ENCODE assay signal across 16 cellular contexts in genomic region chr7:49848211-49848841, GRCh38.
A peak's percentile ranks its signal among the peaks of the same experiment; 100 is the strongest.
DNase-seq lines count a peak whose midpoint lies in the region; ATAC-seq and TF ChIP-seq lines count a peak whose summit lies in the region.
"Had no signal": no experiment of that assay in that cellular context is flagged by ENCODE, and none has a peak within 500 bp of the region (broad histone marks: within the 10 kb centered on the region; RNA-seq: fewer than 3 reads in every experiment).

No MANE protein-coding gene starts in this region.

- H3K27ac Mint-ChIP-seq in GM23338, result no peak overlapping the region

- H3K4me2 ChIP-seq in GM23338, result no peak overlapping the region
- H3K4me2 ChIP-seq: PC-9 had no signal

- no peaks in the 10 kb centered on the region for H3F3A ChIP-seq in GM23338 (replicated peaks; ENCODE audit: low read depth)

- no peak overlapping the region for H3K4me3 ChIP-seq in GM23338
- no peak overlapping the region for H3K4me3 ChIP-seq in RWPE2 (ENCODE audit: severe bottlenecking)
- H3K4me3 ChIP-seq: PC-9 had no signal

- TF ChIP-seq CTCF in GM23338 (conservative IDR thresholded peaks at IDR 0.05; ENCODE audit: low read depth in 2 of 2) (no peak), RWPE2 (IDR thresholded peaks at IDR 0.05; ENCODE audit: poor library complexity, severe bottlenecking) (no peak)

- H3K9me3 ChIP-seq in RWPE2 (ENCODE audit: severe bottlenecking), result no peaks in the 10 kb centered on the region

- H3K36me3 ChIP-seq in GM23338 (ENCODE audit: insufficient read depth), result no peaks in the 10 kb centered on the region
- H3K36me3 ChIP-seq in RWPE2 (ENCODE audit: low read depth), result no peaks in the 10 kb centered on the region

- no peak overlapping the region for H3K27ac ChIP-seq in GM23338 (ENCODE audit: low read depth)
- no peak overlapping the region for H3K27ac ChIP-seq in RWPE2 (ENCODE audit: poor library complexity, severe bottlenecking)
- H3K27ac ChIP-seq: PC-9 had no signal

- no peaks in the 10 kb centered on the region for H3K9me2 ChIP-seq in GM23338 (ENCODE audit: insufficient read depth)

- H3K27me3 Mint-ChIP-seq in GM23338 (ENCODE audit: insufficient read depth, low read depth, poor library complexity), result peaks cover 4% of the 10 kb centered on the region

- in situ Hi-C loops in ACHN (cut with HindIII; ENCODE audit: low pct_ligation_motif_present, low pct_unique_long_range_greater_than_20kb, low sequenced_read_pairs), result no loop called here

- H3K36me3 Mint-ChIP-seq in GM23338 (ENCODE audit: low read depth), result no peaks in the 10 kb centered on the region

- peaks cover 17% of the 10 kb centered on the region for H3K4me1 Mint-ChIP-seq in GM23338

- DNase-seq in ACHN (peak; percentile 49), GM23338 (ENCODE audit: low spot score) (no peak), RWPE2 (ENCODE audit: low spot score) (no peak), kidney glomerular epithelial cell (lab: John Stamatoyannopoulos, UW) (peak; percentile 90), epidermal melanocyte (ENCODE audit: insufficient read length, low spot score) (no peak), dedifferentiated amniotic fluid mesenchymal stem cell (ENCODE audit: extremely low spot score) (no peak)
- no peak for DNase-seq in stimulated activated CD4-positive, alpha-beta T cell treated with anti-CD3 and anti-CD28 coated beads, Interleukin-1b, Interleukin-23, amount 100 ng/mL, for 48 hours
- DNase-seq: DMS79, KG1, NCI-H1417, NCI-H187, NCI-H2107, NCI-H510A, NCI-H748 treated with DMSO at 0.1 percent for 48 hours, PC-9 had no signal

- no peaks in the 10 kb centered on the region for H3K27me3 ChIP-seq in GM23338 (ENCODE audit: insufficient read depth)
- H3K27me3 ChIP-seq in RWPE2 (ENCODE audit: insufficient read depth, poor library complexity, severe bottlenecking), result no peaks in the 10 kb centered on the region

- ATAC-seq in GM23338, result no peak
- ATAC-seq in RWPE2 (ENCODE audit: low read depth), result peak; percentile 44; the same call in 2 of the 3 replicates
- ATAC-seq: Right ventricle myocardium inferior had no signal

- H3K4me1 ChIP-seq in GM23338 (ENCODE audit: insufficient read depth) (no peaks in the 10 kb centered on the region), RWPE2 (ENCODE audit: insufficient read depth, poor library complexity, severe bottlenecking) (no peaks in the 10 kb centered on the region)

- no peaks in the 10 kb centered on the region; the same call in 2 of the 3 replicates for H3K9me3 Mint-ChIP-seq in GM23338

- no peak overlapping the region; the same call in 2 of the 3 replicates for H3K4me3 Mint-ChIP-seq in GM23338

- no peaks in the 10 kb centered on the region for H3K79me2 ChIP-seq in GM23338 (replicated peaks; ENCODE audit: insufficient read depth)

- H4K20me1 ChIP-seq in GM23338 (replicated peaks; ENCODE audit: insufficient read depth), result no peaks in the 10 kb centered on the region

- H2AFZ ChIP-seq in GM23338, result peak overlapping the region; percentile 7; the same call in 1 of the 2 replicates
- H2AFZ ChIP-seq: PC-9 had no signal

TF ChIP-seq in GM23338, 12 proteins besides CTCF, POLR2A, EP300 and RAD21 (continues in another document):
- TF ChIP-seq JUNB (IDR thresholded peaks at IDR 0.05; ENCODE audit: unreplicated experiment) (no peak), NANOG (IDR thresholded peaks at IDR 0.05; ENCODE audit: borderline replicate concordance) (no peak), POLR2AphosphoS5 (IDR thresholded peaks at IDR 0.05; ENCODE audit: low read depth) (no peak), CREB1 (CRISPR knock-in tag; IDR thresholded peaks at IDR 0.05; ENCODE audit: low read depth) (no peak), ZNF331 (CRISPR knock-in tag; IDR thresholded peaks at IDR 0.05; ENCODE audit: low read depth) (no peak), ZNF114 (CRISPR knock-in tag; IDR thresholded peaks at IDR 0.05) (no peak), EZH2 (IDR thresholded peaks at IDR 0.05; ENCODE audit: low read depth, unreplicated experiment) (no peak)
- TF ChIP-seq, protein P1, sequence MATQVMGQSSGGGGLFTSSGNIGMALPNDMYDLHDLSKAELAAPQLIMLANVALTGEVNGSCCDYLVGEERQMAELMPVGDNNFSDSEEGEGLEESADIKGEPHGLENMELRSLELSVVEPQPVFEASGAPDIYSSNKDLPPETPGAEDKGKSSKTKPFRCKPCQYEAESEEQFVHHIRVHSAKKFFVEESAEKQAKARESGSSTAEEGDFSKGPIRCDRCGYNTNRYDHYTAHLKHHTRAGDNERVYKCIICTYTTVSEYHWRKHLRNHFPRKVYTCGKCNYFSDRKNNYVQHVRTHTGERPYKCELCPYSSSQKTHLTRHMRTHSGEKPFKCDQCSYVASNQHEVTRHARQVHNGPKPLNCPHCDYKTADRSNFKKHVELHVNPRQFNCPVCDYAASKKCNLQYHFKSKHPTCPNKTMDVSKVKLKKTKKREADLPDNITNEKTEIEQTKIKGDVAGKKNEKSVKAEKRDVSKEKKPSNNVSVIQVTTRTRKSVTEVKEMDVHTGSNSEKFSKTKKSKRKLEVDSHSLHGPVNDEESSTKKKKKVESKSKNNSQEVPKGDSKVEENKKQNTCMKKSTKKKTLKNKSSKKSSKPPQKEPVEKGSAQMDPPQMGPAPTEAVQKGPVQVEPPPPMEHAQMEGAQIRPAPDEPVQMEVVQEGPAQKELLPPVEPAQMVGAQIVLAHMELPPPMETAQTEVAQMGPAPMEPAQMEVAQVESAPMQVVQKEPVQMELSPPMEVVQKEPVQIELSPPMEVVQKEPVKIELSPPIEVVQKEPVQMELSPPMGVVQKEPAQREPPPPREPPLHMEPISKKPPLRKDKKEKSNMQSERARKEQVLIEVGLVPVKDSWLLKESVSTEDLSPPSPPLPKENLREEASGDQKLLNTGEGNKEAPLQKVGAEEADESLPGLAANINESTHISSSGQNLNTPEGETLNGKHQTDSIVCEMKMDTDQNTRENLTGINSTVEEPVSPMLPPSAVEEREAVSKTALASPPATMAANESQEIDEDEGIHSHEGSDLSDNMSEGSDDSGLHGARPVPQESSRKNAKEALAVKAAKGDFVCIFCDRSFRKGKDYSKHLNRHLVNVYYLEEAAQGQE (IDR thresholded peaks at IDR 0.05; ENCODE audit: unreplicated experiment), result no peak
- TF ChIP-seq, protein P2, sequence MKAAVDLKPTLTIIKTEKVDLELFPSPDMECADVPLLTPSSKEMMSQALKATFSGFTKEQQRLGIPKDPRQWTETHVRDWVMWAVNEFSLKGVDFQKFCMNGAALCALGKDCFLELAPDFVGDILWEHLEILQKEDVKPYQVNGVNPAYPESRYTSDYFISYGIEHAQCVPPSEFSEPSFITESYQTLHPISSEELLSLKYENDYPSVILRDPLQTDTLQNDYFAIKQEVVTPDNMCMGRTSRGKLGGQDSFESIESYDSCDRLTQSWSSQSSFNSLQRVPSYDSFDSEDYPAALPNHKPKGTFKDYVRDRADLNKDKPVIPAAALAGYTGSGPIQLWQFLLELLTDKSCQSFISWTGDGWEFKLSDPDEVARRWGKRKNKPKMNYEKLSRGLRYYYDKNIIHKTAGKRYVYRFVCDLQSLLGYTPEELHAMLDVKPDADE (IDR thresholded peaks at IDR 0.05), result no peak

Comparison
In these comparisons a context has a peak if more than half of its experiments do, and no peak if none do; other contexts are left out.
1. DNase-seq: peak in ACHN (single experiment) and kidney glomerular epithelial cell (single experiment); none in GM23338 (single experiment), RWPE2 (single experiment), epidermal melanocyte (single experiment), dedifferentiated amniotic fluid mesenchymal stem cell (single experiment) and stimulated activated CD4-positive, alpha-beta T cell treated with anti-CD3 and anti-CD28 coated beads, Interleukin-1b, Interleukin-23, amount 100 ng/mL, for 48 hours (single experiment).